1 cellular context compared by ENCODE assay signal in genomic region chr5:156835905-156836304, GRCh38.
TF ChIP-seq lines count a peak whose summit lies in the region.

No MANE protein-coding gene starts in this region.

TF ChIP-seq in GM12878, 131 proteins besides CTCF, POLR2A, EP300 and RAD21 (continued from another document):
- no peak for TF ChIP-seq E4F1 (IDR thresholded peaks at IDR 0.05; ENCODE audit: borderline replicate concordance, partially characterized antibody)
- no peak for TF ChIP-seq ZBTB11 (CRISPR knock-in tag; IDR thresholded peaks at IDR 0.05)
- no peak for TF ChIP-seq BCL11A (IDR thresholded peaks at IDR 0.05; ENCODE audit: low read depth, low read length)
- no peak for TF ChIP-seq CREB1 (IDR thresholded peaks at IDR 0.05; ENCODE audit: low read depth)
- TF ChIP-seq NKRF (conservative IDR thresholded peaks at IDR 0.05) = no peak
- no peak for TF ChIP-seq E2F8 (IDR thresholded peaks at IDR 0.05; ENCODE audit: low read depth, partially characterized antibody)
- no peak for TF ChIP-seq SUPT20H (IDR thresholded peaks at IDR 0.05; ENCODE audit: borderline replicate concordance, control insufficient read depth, low read depth, low read length)
- TF ChIP-seq SMC3 (IDR thresholded peaks at IDR 0.05; ENCODE audit: borderline replicate concordance, low read length) = peak; percentile 45; the same call in 1 of the 2 replicates
- TF ChIP-seq DPF2 (IDR thresholded peaks at IDR 0.05) = peak; percentile 88
- TF ChIP-seq BRCA1 (IDR thresholded peaks at IDR 0.05; ENCODE audit: low read depth, low read length) = no peak
- TF ChIP-seq SREBF2 (IDR thresholded peaks at IDR 0.05; ENCODE audit: low read length) = no peak
- no peak for TF ChIP-seq PBX3 (IDR thresholded peaks at IDR 0.05; ENCODE audit: insufficient replicate concordance, low read depth, low read length)
- TF ChIP-seq GATAD2B (conservative IDR thresholded peaks at IDR 0.05; ENCODE audit: low read depth) = no peak
- TF ChIP-seq ZNF217 (IDR thresholded peaks at IDR 0.05) = peak; percentile 64; the same call in 1 of the 2 replicates
